Comparison of ENCODE assay signal across 1 cellular context in genomic region chr13:26221721-26222522, GRCh38.
TF ChIP-seq lines count a peak whose summit lies in the region.

RNF6 (minus strand) TSS chr13:26222314; CDS start chr13:26219649, 2,665 bp downstream.

TF ChIP-seq in HepG2, 621 proteins besides CTCF, POLR2A, EP300 and RAD21 (continued from another document and continues in another):
- TF ChIP-seq NFYC (CRISPR knock-in tag; IDR thresholded peaks at IDR 0.05) = peak; percentile 94
- TF ChIP-seq ZNF503 (CRISPR knock-in tag; IDR thresholded peaks at IDR 0.05) = peak; percentile 53
- peak; percentile 91 for TF ChIP-seq SMAD9 (CRISPR knock-in tag; IDR thresholded peaks at IDR 0.05)
- TF ChIP-seq ARID2 (CRISPR knock-in tag; IDR thresholded peaks at IDR 0.05; ENCODE audit: borderline replicate concordance) = no peak
- TF ChIP-seq MYC (CRISPR knock-in tag; IDR thresholded peaks at IDR 0.05; ENCODE audit: borderline replicate concordance) = peak; percentile 93
- TF ChIP-seq MED13 (CRISPR knock-in tag; IDR thresholded peaks at IDR 0.05) = peak; percentile 44; the same call in 1 of the 2 replicates
- TF ChIP-seq LBX2 (CRISPR knock-in tag; IDR thresholded peaks at IDR 0.05; ENCODE audit: borderline replicate concordance) = 0 out of 2 replicates have a peak, but pooled peaks have one; percentile 56
- TF ChIP-seq GZF1 (CRISPR knock-in tag; IDR thresholded peaks at IDR 0.05) = peak; percentile 51; the same call in 1 of the 2 replicates
- peak; percentile 86 for TF ChIP-seq ZMYM4 (CRISPR knock-in tag; IDR thresholded peaks at IDR 0.05)
- TF ChIP-seq NFKBIZ (CRISPR knock-in tag; IDR thresholded peaks at IDR 0.05) = peak; percentile 58; the same call in 1 of the 2 replicates
- no peak for TF ChIP-seq PTBP1 (IDR thresholded peaks at IDR 0.05; ENCODE audit: low read depth, low read length, poor library complexity, severe bottlenecking)
- 0 out of 2 replicates have a peak, but pooled peaks have one; percentile 33 for TF ChIP-seq ZSCAN25 (CRISPR knock-in tag; IDR thresholded peaks at IDR 0.05)
- TF ChIP-seq ZFP1 (CRISPR knock-in tag; IDR thresholded peaks at IDR 0.05) = no peak
- peak; percentile 65 for TF ChIP-seq ZNF580 (CRISPR knock-in tag; IDR thresholded peaks at IDR 0.05; ENCODE audit: borderline replicate concordance, low read depth)
- TF ChIP-seq XRCC5 (optimal IDR thresholded peaks at IDR 0.05; ENCODE audit: low read length) = peak; percentile 85
- peak; percentile 95 for TF ChIP-seq YEATS4 (CRISPR knock-in tag; IDR thresholded peaks at IDR 0.05; ENCODE audit: borderline replicate concordance)
- peak; percentile 49; the same call in 1 of the 2 replicates for TF ChIP-seq SOX5 (CRISPR knock-in tag; IDR thresholded peaks at IDR 0.05; ENCODE audit: borderline replicate concordance)
- TF ChIP-seq PBX2 (CRISPR knock-in tag; IDR thresholded peaks at IDR 0.05) = peak; percentile 93
- peak; percentile 68 for TF ChIP-seq HCFC1 (IDR thresholded peaks at IDR 0.05; ENCODE audit: low read depth, low read length)
- peak; percentile 65 for TF ChIP-seq KLF12 (CRISPR knock-in tag; IDR thresholded peaks at IDR 0.05; ENCODE audit: borderline replicate concordance)
- TF ChIP-seq MTF2 (CRISPR knock-in tag; IDR thresholded peaks at IDR 0.05; ENCODE audit: borderline replicate concordance) = peak; percentile 60; the same call in 1 of the 2 replicates
- no peak for TF ChIP-seq GRHL1 (CRISPR knock-in tag; conservative IDR thresholded peaks at IDR 0.05)
- TF ChIP-seq ZBTB3 (CRISPR knock-in tag; IDR thresholded peaks at IDR 0.05; ENCODE audit: borderline replicate concordance, low read depth) = 0 out of 2 replicates have a peak, but pooled peaks have one; percentile 51
- peak; percentile 61; the same call in 1 of the 2 replicates for TF ChIP-seq RXRA (CRISPR knock-in tag; IDR thresholded peaks at IDR 0.05)
- TF ChIP-seq AHR (CRISPR knock-in tag; IDR thresholded peaks at IDR 0.05) = peak; percentile 75; the same call in 1 of the 2 replicates
- peak; percentile 82 for TF ChIP-seq SRSF1 (optimal IDR thresholded peaks at IDR 0.05; ENCODE audit: low read depth, low read length)
- TF ChIP-seq ZNF672 (CRISPR knock-in tag; IDR thresholded peaks at IDR 0.05) = peak; percentile 64; the same call in 1 of the 2 replicates
- TF ChIP-seq FOXA1 (IDR thresholded peaks at IDR 0.05) = no peak
- peak; percentile 43 for TF ChIP-seq FOXA1 (CRISPR knock-in tag; IDR thresholded peaks at IDR 0.05)
- TF ChIP-seq PAXIP1 (CRISPR knock-in tag; conservative IDR thresholded peaks at IDR 0.05) = peak; percentile 44
- 0 out of 2 replicates have a peak, but pooled peaks have one; percentile 48 for TF ChIP-seq TMF1 (CRISPR knock-in tag; IDR thresholded peaks at IDR 0.05; ENCODE audit: low read depth)
- no peak for TF ChIP-seq ZBTB1 (CRISPR knock-in tag; IDR thresholded peaks at IDR 0.05; ENCODE audit: borderline replicate concordance)
- TF ChIP-seq ZIK1 (CRISPR knock-in tag; IDR thresholded peaks at IDR 0.05; ENCODE audit: borderline replicate concordance, low read depth) = no peak
- TF ChIP-seq SRY (CRISPR knock-in tag; IDR thresholded peaks at IDR 0.05) = no peak; the same call in 1 of the 2 replicates
- peak; percentile 59; the same call in 1 of the 2 replicates for TF ChIP-seq ZNF280D (CRISPR knock-in tag; IDR thresholded peaks at IDR 0.05)
- no peak for TF ChIP-seq DPF2 (CRISPR knock-in tag; IDR thresholded peaks at IDR 0.05; ENCODE audit: borderline replicate concordance, low read depth)
- TF ChIP-seq SP1 (IDR thresholded peaks at IDR 0.05) = no peak
- peak; percentile 65 for TF ChIP-seq SP1 (CRISPR knock-in tag; IDR thresholded peaks at IDR 0.05)
- peak; percentile 73; the same call in 1 of the 2 replicates for TF ChIP-seq HOXD1 (CRISPR knock-in tag; IDR thresholded peaks at IDR 0.05)
- TF ChIP-seq NFAT5 (CRISPR knock-in tag; IDR thresholded peaks at IDR 0.05) = peak; percentile 78
- no peak for TF ChIP-seq GATA4 (IDR thresholded peaks at IDR 0.05; ENCODE audit: borderline replicate concordance, low read depth)
- TF ChIP-seq ATRX (CRISPR knock-in tag; IDR thresholded peaks at IDR 0.05; ENCODE audit: borderline replicate concordance) = no peak
- TF ChIP-seq CENPT (CRISPR knock-in tag; IDR thresholded peaks at IDR 0.05; ENCODE audit: low read depth) = peak; percentile 71; the same call in 1 of the 2 replicates
- TF ChIP-seq ZNF17 (CRISPR knock-in tag; IDR thresholded peaks at IDR 0.05) = no peak
- TF ChIP-seq ZNF83 (CRISPR knock-in tag; IDR thresholded peaks at IDR 0.05; ENCODE audit: borderline replicate concordance) = no peak
- peak; percentile 86 for TF ChIP-seq ZBTB42 (CRISPR knock-in tag; IDR thresholded peaks at IDR 0.05)
- TF ChIP-seq RBAK (CRISPR knock-in tag; IDR thresholded peaks at IDR 0.05) = 0 out of 2 replicates have a peak, but pooled peaks have one; percentile 27
- peak; percentile 18; the same call in 1 of the 2 replicates for TF ChIP-seq BATF2 (CRISPR knock-in tag; IDR thresholded peaks at IDR 0.05)
